Comparison of ENCODE assay signal across 8 cellular contexts in genomic region chr15:74613953-74614743, GRCh38. TPM values are rescaled to one million over a fixed set of nuclear protein-coding genes. Genes with fewer than 3 reads are reported as not detected.
DNase-seq lines count a peak whose midpoint lies in the region; ATAC-seq and TF ChIP-seq lines count a peak whose summit lies in the region.

No MANE protein-coding gene starts in this region.

- H3K27ac Mint-ChIP-seq in memory B cell = peak overlapping the region; percentile 97

- in situ Hi-C loops in brain microvascular endothelial cell (cut with HindIII; ENCODE audit: low pct_ligation_motif_present, low sequenced_read_pairs) = no loop called here

- H3K9me3 Mint-ChIP-seq in memory B cell = no peaks in the 10 kb centered on the region

- intact Hi-C loops in uterus (cut with DNase I; ENCODE audit: low total_unique reads) = no loop called here

- H3K4me3 ChIP-seq in brain microvascular endothelial cell (ENCODE audit: low read depth, low read length) (peak overlapping the region; percentile 95), uterus (peak overlapping the region; percentile 71 to 86)

- H3K9me3 ChIP-seq in uterus = no peaks in the 10 kb centered on the region

- TF ChIP-seq CTCF in brain microvascular endothelial cell (IDR thresholded peaks at IDR 0.05; ENCODE audit: low read depth, low read length, missing control alignments) (no peak), uterus (IDR thresholded peaks at IDR 0.05) (no peak)

- H3K36me3 Mint-ChIP-seq in memory B cell = no peaks in the 10 kb centered on the region

- peak; percentile 69 for DNase-seq in stimulated activated CD8-positive, alpha-beta memory T cell treated with anti-CD3 and anti-CD28 coated beads, Interleukin-12 subunit alpha, Interleukin-12 subunit beta, amount 100 ng/mL, for 24 hours (ENCODE audit: extremely low read depth)
- no peak for DNase-seq in stimulated activated CD8-positive, alpha-beta memory T cell treated with anti-CD3 and anti-CD28 coated beads, Interleukin-4, amount 100 ng/mL, for 48 hours
- DNase-seq in brain microvascular endothelial cell (no peak), memory B cell (ENCODE audit: low spot score in 2 of 2) (no peak), uterus (peak; percentile 81 to 91), NCI-H524 (lab: John Stamatoyannopoulos, UW) (no peak), mesenteric fat pad (ENCODE audit: low spot score) (no peak)
- DNase-seq in activated CD4-positive, CD25-positive, alpha-beta regulatory T cell treated with anti-CD3 and anti-CD28 coated beads, Interleukin-2, amount 50 U/mL, for 72 hours = no peak

- H3K27ac ChIP-seq in brain microvascular endothelial cell = no peak overlapping the region
- peak overlapping the region; percentile 82 to 94 for H3K27ac ChIP-seq in uterus

- no peak for ATAC-seq in memory B cell (ENCODE audit: low read depth)

- H3K27me3 ChIP-seq in brain microvascular endothelial cell (replicated peaks) (peaks cover 5% of the 10 kb centered on the region), uterus (no peaks in the 10 kb centered on the region)

- H3K4me1 Mint-ChIP-seq in memory B cell = peaks cover 17% of the 10 kb centered on the region

- no peaks in the 10 kb centered on the region for H3K27me3 Mint-ChIP-seq in memory B cell

- H3K4me1 ChIP-seq in uterus = peaks cover 0 to 7% of the 10 kb centered on the region in 2 donors

- no peaks in the 10 kb centered on the region for H3K36me3 ChIP-seq in brain microvascular endothelial cell (replicated peaks)
- no peaks in the 10 kb centered on the region for H3K36me3 ChIP-seq in uterus

- H3K4me3 Mint-ChIP-seq in memory B cell = peak overlapping the region; percentile 88

- no peak for TF ChIP-seq POLR2A in uterus (IDR thresholded peaks at IDR 0.05)

RNA-seq across cellular contexts. Expression of gene CLK3, which starts 1.5 kb away (rescaled TPM):
- total RNA-seq in uterus (10 to 100 TPM; 33.0 to 90.4 (median 84.2) TPM), mesenteric fat pad (51.4 TPM)

Comparison
In these comparisons a context has a peak if more than half of its experiments do, and no peak if none do; other contexts are left out.
1. DNase-seq: peak in stimulated activated CD8-positive, alpha-beta memory T cell treated with anti-CD3 and anti-CD28 coated beads, Interleukin-12 subunit alpha, Interleukin-12 subunit beta, amount 100 ng/mL, for 24 hours (single experiment) and uterus (2 of 2); none in stimulated activated CD8-positive, alpha-beta memory T cell treated with anti-CD3 and anti-CD28 coated beads, Interleukin-4, amount 100 ng/mL, for 48 hours (single experiment), brain microvascular endothelial cell (single experiment), memory B cell (0 of 2), NCI-H524 (0 of 2), mesenteric fat pad (single experiment) and activated CD4-positive, CD25-positive, alpha-beta regulatory T cell treated with anti-CD3 and anti-CD28 coated beads, Interleukin-2, amount 50 U/mL, for 72 hours (single experiment).